Comparison of ENCODE assay signal across 12 cellular contexts in genomic region chr6:45075246-45075645, GRCh38.
DNase-seq lines count a peak whose midpoint lies in the region; ATAC-seq and TF ChIP-seq lines count a peak whose summit lies in the region.
"Had no signal": no experiment of that assay in that cellular context is flagged by ENCODE, and none has a peak within 500 bp of the region (broad histone marks: within the 10 kb centered on the region; RNA-seq: fewer than 3 reads in every experiment).

No MANE protein-coding gene starts in this region.

- H3K36me3 ChIP-seq in SK-N-SH (replicated peaks in 1 of 2; ENCODE audit: control insufficient read depth in 1 of 2, insufficient read depth in 2 of 2, low read length in 1 of 2) (no peaks in the 10 kb centered on the region), smooth muscle cell (ENCODE audit: low read depth) (peaks cover 5% of the 10 kb centered on the region)
- H3K36me3 ChIP-seq: lower lobe of right lung, upper lobe of left lung had no signal

- no peak for DNase-seq in activated CD8-positive, alpha-beta T cell treated with anti-CD3 and anti-CD28 coated beads for 36 hours
- DNase-seq in activated CD8-positive, alpha-beta T cell treated with anti-CD3 and anti-CD28 coated beads, Interleukin-2, amount 10 ng/mL, durations not matched to agents 7 days and 5 days: no peak
- DNase-seq in SK-N-SH (no peak), fibroblast of the aortic adventitia (ENCODE audit: low read depth) (peak; percentile 97), smooth muscle cell (lab: John Stamatoyannopoulos, UW; ENCODE audit: unreplicated experiment) (no peak), glutamatergic neuron (no peak), NCI-H774 (lab: John Stamatoyannopoulos, UW) (no peak), Kasumi-1 (lab: John Stamatoyannopoulos, UW) (no peak)
- DNase-seq: lower lobe of right lung, psoas muscle, upper lobe of left lung had no signal

- H3K9me3 ChIP-seq in SK-N-SH: 0 out of 2 replicates have a peak, but pooled peaks cover 9% of the 10 kb centered on the region
- no peaks in the 10 kb centered on the region for H3K9me3 ChIP-seq in smooth muscle cell (replicated peaks; ENCODE audit: low read depth)
- H3K9me3 ChIP-seq: psoas muscle had no signal

- no peaks in the 10 kb centered on the region for H4K20me1 ChIP-seq in SK-N-SH (ENCODE audit: insufficient read depth)
- H4K20me1 ChIP-seq in smooth muscle cell (ENCODE audit: low read depth): no peaks in the 10 kb centered on the region

- peak overlapping the region; percentile 5; the same call in 1 of the 2 replicates for H3K4me2 ChIP-seq in SK-N-SH
- peak overlapping the region; percentile 67 for H3K4me2 ChIP-seq in smooth muscle cell

- H3K4me3 ChIP-seq in SK-N-SH (ENCODE audit: low read depth in 2 of 2, low read length in 1 of 2): no peak overlapping the region
- no peak overlapping the region for H3K4me3 ChIP-seq in fibroblast of the aortic adventitia (ENCODE audit: low read depth, low read length)
- no peak overlapping the region for H3K4me3 ChIP-seq in smooth muscle cell
- H3K4me3 ChIP-seq: lower lobe of right lung, psoas muscle, upper lobe of left lung had no signal

- TF ChIP-seq RAD21 in SK-N-SH (IDR thresholded peaks at IDR 0.05; ENCODE audit: low read length): no peak

- intact Hi-C loops in activated CD8-positive, alpha-beta T cell treated with anti-CD3 and anti-CD28 coated beads for 36 hours (cut with micrococcal nuclease): no loop called here

- no peaks in the 10 kb centered on the region for H3K27me3 Mint-ChIP-seq in activated CD8-positive, alpha-beta T cell treated with anti-CD3 and anti-CD28 coated beads for 36 hours
- no peaks in the 10 kb centered on the region for H3K27me3 Mint-ChIP-seq in activated CD8-positive, alpha-beta T cell treated with anti-CD3 and anti-CD28 coated beads, Interleukin-2, amount 10 ng/mL, durations not matched to agents 7 days and 5 days (ENCODE audit: low read depth)
- peaks cover 3% of the 10 kb centered on the region for H3K27me3 Mint-ChIP-seq in glutamatergic neuron (ENCODE audit: unreplicated experiment)
- H3K27me3 Mint-ChIP-seq: brain had no signal

- H3K9me2 ChIP-seq in SK-N-SH: no peaks in the 10 kb centered on the region

- CTCF ChIA-PET in activated CD8-positive, alpha-beta T cell treated with anti-CD3 and anti-CD28 coated beads for 36 hours (lab: Charles Lee): no interaction called here
- CTCF ChIA-PET in activated CD8-positive, alpha-beta T cell treated with anti-CD3 and anti-CD28 coated beads, Interleukin-2, amount 10 ng/mL, durations not matched to agents 7 days and 5 days (lab: Charles Lee): no interaction called here
- CTCF ChIA-PET in SK-N-SH (lab: Yijun Ruan, JAX): no interaction called here

- WGBS in SK-N-SH (ENCODE audit: low lambda C conversion rate): 10% methylated on average over 2 of the region's 2 CpGs
- 12% methylated on average over 2 of the region's 2 CpGs for WGBS in smooth muscle cell (ENCODE audit: low lambda C conversion rate)

- H3K4me3 Mint-ChIP-seq in activated CD8-positive, alpha-beta T cell treated with anti-CD3 and anti-CD28 coated beads for 36 hours: no peak overlapping the region
- H3K4me3 Mint-ChIP-seq in activated CD8-positive, alpha-beta T cell treated with anti-CD3 and anti-CD28 coated beads, Interleukin-2, amount 10 ng/mL, durations not matched to agents 7 days and 5 days: no peak overlapping the region
- H3K4me3 Mint-ChIP-seq in glutamatergic neuron (ENCODE audit: unreplicated experiment): no peak overlapping the region
- H3K4me3 Mint-ChIP-seq: brain had no signal

- peaks cover 34% of the 10 kb centered on the region for H3K4me1 Mint-ChIP-seq in activated CD8-positive, alpha-beta T cell treated with anti-CD3 and anti-CD28 coated beads for 36 hours (ENCODE audit: low read depth)
- H3K4me1 Mint-ChIP-seq in activated CD8-positive, alpha-beta T cell treated with anti-CD3 and anti-CD28 coated beads, Interleukin-2, amount 10 ng/mL, durations not matched to agents 7 days and 5 days (ENCODE audit: low read depth): peaks cover 9% of the 10 kb centered on the region
- no peaks in the 10 kb centered on the region for H3K4me1 Mint-ChIP-seq in glutamatergic neuron (ENCODE audit: low read depth, unreplicated experiment)

- TF ChIP-seq CTCF in activated CD8-positive, alpha-beta T cell treated with anti-CD3 and anti-CD28 coated beads for 36 hours (IDR thresholded peaks at IDR 0.05): no peak
- TF ChIP-seq CTCF in SK-N-SH (IDR thresholded peaks at IDR 0.05) (no peak), fibroblast of the aortic adventitia (IDR thresholded peaks at IDR 0.05; ENCODE audit: insufficient read depth, low read length) (no peak), smooth muscle cell (IDR thresholded peaks at IDR 0.05; ENCODE audit: borderline replicate concordance, insufficient read depth, poor library complexity, severe bottlenecking) (no peak), glutamatergic neuron (IDR thresholded peaks at IDR 0.05; ENCODE audit: partially characterized antibody, unreplicated experiment) (no peak)

- H3K4me1 ChIP-seq in SK-N-SH (ENCODE audit: control insufficient read depth in 1 of 2, insufficient read depth in 2 of 2, low read depth in 1 of 2, low read length in 1 of 2) (peaks cover 0 to 15% of the 10 kb centered on the region in 2 experiments; a peak in 2 of 4 replicates), smooth muscle cell (ENCODE audit: low read depth) (no peaks in the 10 kb centered on the region)
- H3K4me1 ChIP-seq: lower lobe of right lung, psoas muscle, upper lobe of left lung had no signal

- peaks cover 26% of the 10 kb centered on the region for H3K9me3 Mint-ChIP-seq in activated CD8-positive, alpha-beta T cell treated with anti-CD3 and anti-CD28 coated beads for 36 hours
- H3K9me3 Mint-ChIP-seq in activated CD8-positive, alpha-beta T cell treated with anti-CD3 and anti-CD28 coated beads, Interleukin-2, amount 10 ng/mL, durations not matched to agents 7 days and 5 days (ENCODE audit: insufficient read depth): peaks cover 10% of the 10 kb centered on the region
- peaks cover 2% of the 10 kb centered on the region for H3K9me3 Mint-ChIP-seq in glutamatergic neuron (ENCODE audit: unreplicated experiment)

- POLR2A ChIA-PET in activated CD8-positive, alpha-beta T cell treated with anti-CD3 and anti-CD28 coated beads for 36 hours (lab: Charles Lee): no interaction called here
- POLR2A ChIA-PET in activated CD8-positive, alpha-beta T cell treated with anti-CD3 and anti-CD28 coated beads, Interleukin-2, amount 10 ng/mL, durations not matched to agents 7 days and 5 days (lab: Charles Lee): no interaction called here
- POLR2A ChIA-PET in SK-N-SH (lab: Yijun Ruan, JAX): no interaction called here

- H3K27me3 ChIP-seq in SK-N-SH (ENCODE audit: insufficient read depth): no peaks in the 10 kb centered on the region
- H3K27me3 ChIP-seq in smooth muscle cell (ENCODE audit: low read depth): no peaks in the 10 kb centered on the region
- H3K27me3 ChIP-seq: upper lobe of left lung had no signal

- peaks cover 20% of the 10 kb centered on the region for H3K36me3 Mint-ChIP-seq in activated CD8-positive, alpha-beta T cell treated with anti-CD3 and anti-CD28 coated beads for 36 hours (ENCODE audit: low read depth)
- peaks cover 11% of the 10 kb centered on the region for H3K36me3 Mint-ChIP-seq in activated CD8-positive, alpha-beta T cell treated with anti-CD3 and anti-CD28 coated beads, Interleukin-2, amount 10 ng/mL, durations not matched to agents 7 days and 5 days (ENCODE audit: low read depth)
- H3K36me3 Mint-ChIP-seq in glutamatergic neuron (ENCODE audit: unreplicated experiment): peaks cover 5% of the 10 kb centered on the region

- H2AFZ ChIP-seq in SK-N-SH (ENCODE audit: low read depth) (no peak overlapping the region), smooth muscle cell (ENCODE audit: low read depth) (peak overlapping the region; percentile 28)

- H3K27ac Mint-ChIP-seq in activated CD8-positive, alpha-beta T cell treated with anti-CD3 and anti-CD28 coated beads for 36 hours: no peak overlapping the region
- no peak overlapping the region for H3K27ac Mint-ChIP-seq in activated CD8-positive, alpha-beta T cell treated with anti-CD3 and anti-CD28 coated beads, Interleukin-2, amount 10 ng/mL, durations not matched to agents 7 days and 5 days
- H3K27ac Mint-ChIP-seq in glutamatergic neuron (ENCODE audit: unreplicated experiment): no peak overlapping the region
- H3K27ac Mint-ChIP-seq: brain had no signal

- peak; percentile 37 for ATAC-seq in activated CD8-positive, alpha-beta T cell treated with anti-CD3 and anti-CD28 coated beads for 36 hours
- ATAC-seq in activated CD8-positive, alpha-beta T cell treated with anti-CD3 and anti-CD28 coated beads, Interleukin-2, amount 10 ng/mL, durations not matched to agents 7 days and 5 days: no peak
- ATAC-seq: lower lobe of right lung, psoas muscle had no signal

- H3F3A ChIP-seq in SK-N-SH (replicated peaks; ENCODE audit: insufficient read depth): peaks cover 23% of the 10 kb centered on the region
- peaks cover 4% of the 10 kb centered on the region for H3F3A ChIP-seq in smooth muscle cell (ENCODE audit: low read depth)

- peak overlapping the region; percentile 19; the same call in 1 of the 2 replicates for H3K9ac ChIP-seq in SK-N-SH
- H3K9ac ChIP-seq in smooth muscle cell (ENCODE audit: low read depth): peak overlapping the region; percentile 50

- peak; percentile 9 to 72; a peak in 2 of 4 replicates for TF ChIP-seq EP300 in SK-N-SH (IDR thresholded peaks at IDR 0.05; ENCODE audit: borderline replicate concordance in 1 of 2, low read depth in 1 of 2, low read length in 1 of 2)

- H3K27ac ChIP-seq in SK-N-SH (ENCODE audit: low read depth in 2 of 2, low read length in 1 of 2) (peak overlapping the region; percentile 74 to 79; a peak in 3 of 4 replicates), smooth muscle cell (ENCODE audit: low read depth) (peak overlapping the region; percentile 91)
- H3K27ac ChIP-seq: lower lobe of right lung, psoas muscle, upper lobe of left lung had no signal

- H3K79me2 ChIP-seq in SK-N-SH (ENCODE audit: insufficient read depth) (no peaks in the 10 kb centered on the region), smooth muscle cell (ENCODE audit: low read depth) (no peaks in the 10 kb centered on the region)

TF ChIP-seq in SK-N-SH, 30 proteins besides CTCF, POLR2A, EP300 and RAD21 (continues in another document):
- TF ChIP-seq ZBTB33 (IDR thresholded peaks at IDR 0.05; ENCODE audit: borderline replicate concordance, low read depth): no peak
- TF ChIP-seq TCF12 (IDR thresholded peaks at IDR 0.05): peak; percentile 88
